Comparison of ENCODE assay signal across 32 cellular contexts in genomic region chr10:9205558-9205957, GRCh38.
DNase-seq lines count a peak whose midpoint lies in the region; ATAC-seq and TF ChIP-seq lines count a peak whose summit lies in the region.
"Had no signal": no experiment of that assay in that cellular context is flagged by ENCODE, and none has a peak within 500 bp of the region (broad histone marks: within the 10 kb centered on the region; RNA-seq: fewer than 3 reads in every experiment).

No MANE protein-coding gene starts in this region.

- H3K36me3 ChIP-seq in Karpas-422 (ENCODE audit: insufficient read depth, low read length): no peaks in the 10 kb centered on the region
- no peaks in the 10 kb centered on the region for H3K36me3 ChIP-seq in aorta (ENCODE audit: control insufficient read depth in 1 of 2, insufficient read depth in 2 of 2, low read length in 1 of 2)
- H3K36me3 ChIP-seq: BE2C; BLaER1; BLaER1 treated with 17β-estradiol and CSF1 and Interleukin-3, amounts not matched to agents 10 nM and 100 nM had no signal

- no peaks in the 10 kb centered on the region for H3K9me3 ChIP-seq in Karpas-422 (ENCODE audit: low read length)
- H3K9me3 ChIP-seq in aorta (ENCODE audit: control insufficient read depth, low read length): no peaks in the 10 kb centered on the region
- H3K9me3 ChIP-seq: BE2C; BLaER1; BLaER1 treated with 17β-estradiol and CSF1 and Interleukin-3, amounts not matched to agents 10 nM and 100 nM; Caco-2 had no signal

- TF ChIP-seq CTCF in 22Rv1 (IDR thresholded peaks at IDR 0.05): no peak

- WGBS in aorta, 2 donors: 23 to 24% methylated on average over 1 of the region's 1 CpG

- no peak for ATAC-seq in aorta (ENCODE audit: low FRiP score)
- ATAC-seq: A549; CD8-positive, alpha-beta T cell had no signal

- no peaks in the 10 kb centered on the region for H3K9me2 ChIP-seq in Karpas-422 (replicated peaks; ENCODE audit: insufficient read depth, low read length)

- H3K4me1 ChIP-seq in Karpas-422 (ENCODE audit: low read length) (no peaks in the 10 kb centered on the region), aorta (ENCODE audit: control insufficient read depth in 1 of 2, insufficient read depth in 2 of 2, low read length in 2 of 2) (no peaks in the 10 kb centered on the region)
- H3K4me1 ChIP-seq: BLaER1; BLaER1 treated with 17β-estradiol and CSF1 and Interleukin-3, amounts not matched to agents 10 nM and 100 nM; Caco-2 had no signal

- no peaks in the 10 kb centered on the region for H3K27me3 ChIP-seq in Karpas-422 (ENCODE audit: low read length)
- no peaks in the 10 kb centered on the region for H3K27me3 ChIP-seq in aorta (ENCODE audit: control insufficient read depth in 1 of 2, insufficient read depth in 2 of 2, low read length in 1 of 2)
- H3K27me3 ChIP-seq: BE2C; BLaER1; BLaER1 treated with 17β-estradiol and CSF1 and Interleukin-3, amounts not matched to agents 10 nM and 100 nM had no signal

- 0 out of 2 replicates have a peak overlapping the region, but pooled peaks have one; percentile 5 for H2AFZ ChIP-seq in Karpas-422 (ENCODE audit: low read length)

- H3K79me2 ChIP-seq in Karpas-422 (ENCODE audit: low read length): no peaks in the 10 kb centered on the region

- peak; percentile 24 for DNase-seq in SIG-M5 treated with dmso at 0.1 percent for 504 hours (lab: John Stamatoyannopoulos, UW; ENCODE audit: unreplicated experiment)
- no peak for DNase-seq in SIG-M5 (lab: John Stamatoyannopoulos, UW)
- DNase-seq in HT-29 (ENCODE audit: low spot score): peak; percentile 16
- DNase-seq in Karpas-422: no peak
- no peak for DNase-seq in CD1c-positive myeloid dendritic cell (ENCODE audit: extremely low spot score)
- no peak for DNase-seq in aorta
- no peak for DNase-seq in NCI-H748 (lab: John Stamatoyannopoulos, UW; ENCODE audit: unreplicated experiment)
- DNase-seq: 8988T; ACHN; AML-193; BE2C; C1 segment of cervical spinal cord; Caco-2; Calu3; CD4-positive, alpha-beta memory T cell; CD4-positive, alpha-beta T cell; CD4-positive, CD25-positive, alpha-beta regulatory T cell; CD8-positive, alpha-beta memory T cell; CD8-positive, alpha-beta T cell; COR-L47; DMS 273 treated with DMSO at 0.1 percent for 48 hours; DMS153; DMS53; DMS79; DMS79 treated with DMSO at 0.1 percent for 48 hours; DND-41; EL had no signal

- H3K4me3 ChIP-seq in Karpas-422 (ENCODE audit: low read length): no peak overlapping the region
- H3K4me3 ChIP-seq in aorta (ENCODE audit: low read length in 2 of 2): no peak overlapping the region
- H3K4me3 ChIP-seq: A549; BLaER1; BLaER1 treated with 17β-estradiol and CSF1 and Interleukin-3, amounts not matched to agents 10 nM and 100 nM had no signal

- H3K9ac ChIP-seq in Karpas-422 (ENCODE audit: low read length): no peak overlapping the region
- H3K9ac ChIP-seq: BLaER1; BLaER1 treated with 17β-estradiol and CSF1 and Interleukin-3, amounts not matched to agents 10 nM and 100 nM had no signal

- no peak overlapping the region for H3K4me2 ChIP-seq in Karpas-422 (ENCODE audit: low read depth, low read length, poor library complexity, severe bottlenecking)
- H3K4me2 ChIP-seq: A549; BLaER1; BLaER1 treated with 17β-estradiol and CSF1 and Interleukin-3, amounts not matched to agents 10 nM and 100 nM had no signal

- no peaks in the 10 kb centered on the region for H4K20me1 ChIP-seq in Karpas-422 (ENCODE audit: insufficient read depth, low read depth, low read length)
- H4K20me1 ChIP-seq: BLaER1; BLaER1 treated with 17β-estradiol and CSF1 and Interleukin-3, amounts not matched to agents 10 nM and 100 nM had no signal

- intact Hi-C loops in aorta (cut with DNase I): loop anchor here in 1 of 2 donors (5.0 kb wide), 1 partner anchor 1333 kb away; no protein-coding TSS in a partner anchor

- 0 out of 2 replicates have a peak overlapping the region, but pooled peaks have one; percentile 9 for H3K27ac ChIP-seq in 22Rv1
- H3K27ac ChIP-seq in Karpas-422 (ENCODE audit: low read length): no peak overlapping the region
- no peak overlapping the region for H3K27ac ChIP-seq in aorta (ENCODE audit: low read depth in 1 of 2, low read length in 2 of 2)
- H3K27ac ChIP-seq: A549; BLaER1; BLaER1 treated with 17β-estradiol and CSF1 and Interleukin-3, amounts not matched to agents 10 nM and 100 nM; C4-2B had no signal

Comparison
In these comparisons a context has a peak if more than half of its experiments do, and no peak if none do; other contexts are left out.
1. DNase-seq: peak in SIG-M5 treated with dmso at 0.1 percent for 504 hours (single experiment) and HT-29 (single experiment); none in SIG-M5 (single experiment), Karpas-422 (single experiment), CD1c-positive myeloid dendritic cell (single experiment), aorta (0 of 2) and NCI-H748 (single experiment).